In genomic region chr7:142863891-142864685, GRCh38 we compare ENCODE assay signal across 21 cellular contexts. TPM values are rescaled to one million over a fixed set of nuclear protein-coding genes. Genes with fewer than 3 reads are reported as not detected.
DNase-seq lines count a peak whose midpoint lies in the region; ATAC-seq and TF ChIP-seq lines count a peak whose summit lies in the region.
"Had no signal": no experiment of that assay in that cellular context is flagged by ENCODE, and none has a peak within 500 bp of the region (broad histone marks: within the 10 kb centered on the region; RNA-seq: fewer than 3 reads in every experiment).

No MANE protein-coding gene starts in this region.

- H3K27me3 Mint-ChIP-seq in endodermal cell (ENCODE audit: insufficient read depth) (peaks cover under 1% of the 10 kb centered on the region), osteocyte (ENCODE audit: unreplicated experiment) (peaks cover 16% of the 10 kb centered on the region)
- H3K27me3 Mint-ChIP-seq: CD4-positive, CD25-positive, alpha-beta regulatory T cell had no signal

- no peaks in the 10 kb centered on the region for H3K4me1 ChIP-seq in endodermal cell (ENCODE audit: control insufficient read depth, insufficient read depth, low read length)
- H3K4me1 ChIP-seq in mucosa of descending colon (ENCODE audit: low read depth): no peaks in the 10 kb centered on the region

- H3K4me3 Mint-ChIP-seq in endodermal cell (no peak overlapping the region), osteocyte (ENCODE audit: unreplicated experiment) (no peak overlapping the region)
- H3K4me3 Mint-ChIP-seq: CD4-positive, CD25-positive, alpha-beta regulatory T cell; H9 had no signal

- DNase-seq in GM03348 (ENCODE audit: low spot score) (peak; percentile 4), RWPE1 (ENCODE audit: low spot score) (no peak), endodermal cell (peak; percentile 34), osteocyte (ENCODE audit: extremely low spot score, unreplicated experiment) (peak; percentile 84), NCI-H146 (lab: John Stamatoyannopoulos, UW) (no peak), mucosa of descending colon (no peak)
- DNase-seq: CD4-positive, CD25-positive, alpha-beta regulatory T cell; H9; NCI-H1092 treated with DMSO at 0.1 percent for 48 hours; NCI-H1436 treated with DMSO at 0.1 percent for 48 hours; NCI-H2029; NCI-H2227 treated with DMSO at 0.1 percent for 48 hours; NCI-H524; NCI-H82; SHP77 had no signal

- CTCF ChIA-PET in RWPE1 (lab: Yijun Ruan, JAX): interaction anchor here (1.9 kb wide), 1 partner anchor 9 kb away, joined by 13 read pairs; the partner anchor contains the start of gene EPHB6

- H3K27me3 ChIP-seq in endodermal cell (ENCODE audit: control insufficient read depth, insufficient read depth, low read length, poor library complexity, severe bottlenecking): no peaks in the 10 kb centered on the region

- no peak overlapping the region for H3K9ac ChIP-seq in endodermal cell (ENCODE audit: extremely low read depth, low read length, poor library complexity, severe bottlenecking)
- H3K9ac ChIP-seq: KMS-11 had no signal

- H3K9me3 Mint-ChIP-seq in endodermal cell: no peaks in the 10 kb centered on the region
- H3K9me3 Mint-ChIP-seq in osteocyte (ENCODE audit: unreplicated experiment): no peaks in the 10 kb centered on the region
- H3K9me3 Mint-ChIP-seq: CD4-positive, CD25-positive, alpha-beta regulatory T cell; H9 had no signal

- peaks cover 23% of the 10 kb centered on the region for H3K36me3 ChIP-seq in endodermal cell (ENCODE audit: control insufficient read depth, insufficient read depth, low read length)
- no peaks in the 10 kb centered on the region for H3K36me3 ChIP-seq in mucosa of descending colon (ENCODE audit: low read depth)

- POLR2A ChIA-PET in RWPE1 (lab: Yijun Ruan, JAX; ENCODE audit: low non-redundant PET): no interaction called here

- TF ChIP-seq CTCF in RWPE1 (conservative IDR thresholded peaks at IDR 0.05; ENCODE audit: low read depth): no peak
- no peak for TF ChIP-seq CTCF in endodermal cell (conservative IDR thresholded peaks at IDR 0.05)
- no peak for TF ChIP-seq CTCF in osteocyte (IDR thresholded peaks at IDR 0.05)
- no peak for TF ChIP-seq CTCF in mucosa of descending colon (IDR thresholded peaks at IDR 0.05)

- peaks cover 23% of the 10 kb centered on the region for H3K4me1 Mint-ChIP-seq in endodermal cell
- H3K4me1 Mint-ChIP-seq in osteocyte (ENCODE audit: unreplicated experiment): peaks cover 2% of the 10 kb centered on the region

- ATAC-seq in GM21825 (IDR thresholded peaks at IDR 0.05; ENCODE audit: unreplicated experiment): no peak
- no peak for ATAC-seq in mucosa of descending colon
- ATAC-seq in HG02870 (IDR thresholded peaks at IDR 0.05; ENCODE audit: unreplicated experiment): no peak

- H3K36me3 Mint-ChIP-seq in endodermal cell (ENCODE audit: low read depth) (peaks cover 28% of the 10 kb centered on the region), osteocyte (ENCODE audit: unreplicated experiment) (no peaks in the 10 kb centered on the region)

- H3K27ac Mint-ChIP-seq in endodermal cell (no peak overlapping the region), osteocyte (ENCODE audit: unreplicated experiment) (no peak overlapping the region)

- no peak overlapping the region for H3K4me3 ChIP-seq in endodermal cell (ENCODE audit: low read length)
- no peak overlapping the region for H3K4me3 ChIP-seq in mucosa of descending colon

- 90 to 96% methylated on average over 20 to 37 of the region's 37 CpGs for WGBS in endodermal cell (ENCODE audit: insufficient coverage in 1 of 2, insufficient read length in 1 of 2), 2 experiments

- intact Hi-C loops in mucosa of descending colon (cut with DNase I, micrococcal nuclease): no loop called here

- H3K9me3 ChIP-seq in endodermal cell (ENCODE audit: control insufficient read depth, low read length) (no peaks in the 10 kb centered on the region), mucosa of descending colon (no peaks in the 10 kb centered on the region)

- H3K27ac ChIP-seq in RWPE1 (peak overlapping the region; percentile 73), endodermal cell (ENCODE audit: low read depth, low read length) (no peak overlapping the region)
- H3K27ac ChIP-seq: KMS-11 had no signal

RNA-seq across cellular contexts. Expression of gene EPHB6, which starts 9.2 kb away (rescaled TPM):
- total RNA-seq in endodermal cell (10 to 100 TPM; 33.2 to 36.9 TPM), osteocyte (13.7 and 14.7 TPM in 2 replicates), mucosa of descending colon (1 to 10 TPM; 1.2 to 8.7 (median 2.6) TPM)
- polyA plus RNA-seq in endodermal cell (2013, experiment 1 of 2): 16.0 TPM
- polyA plus RNA-seq in endodermal cell (2013, experiment 2 of 2): 14.1 TPM
- total RNA-seq: RPMI7951 had no signal

RNA-seq across cellular contexts. Expression of gene TRPV6, which starts 21.5 kb away (rescaled TPM):
- 1 to 10 TPM; 2.7 to 4.1 TPM for total RNA-seq in endodermal cell
- 0.28 TPM for polyA plus RNA-seq in endodermal cell (2013, experiment 1 of 2)
- polyA plus RNA-seq in endodermal cell (2013, experiment 2 of 2): 0.50 TPM
- total RNA-seq in osteocyte: not detected in 2 replicates
- under 1 TPM; 0.35 to 0.55 (median 0.44) TPM for total RNA-seq in mucosa of descending colon
- total RNA-seq: A673; CD4-positive, CD25-positive, alpha-beta regulatory T cell; RPMI7951 had no signal
- polyA plus RNA-seq: BJ had no signal

Comparison
In these comparisons a context has a peak if more than half of its experiments do, and no peak if none do; other contexts are left out.
1. DNase-seq: peak in GM03348 (single experiment), endodermal cell (single experiment) and osteocyte (single experiment); none in RWPE1 (single experiment), NCI-H146 (single experiment) and mucosa of descending colon (0 of 3).